In genomic region chr11:104098555-104098954, GRCh38 we compare ENCODE assay signal across 23 cellular contexts.
"Had no signal": no experiment of that assay in that cellular context is flagged by ENCODE, and none has a peak within 500 bp of the region (broad histone marks: within the 10 kb centered on the region; RNA-seq: fewer than 3 reads in every experiment).

No MANE protein-coding gene starts in this region.

- ATAC-seq: activated CD8-positive, alpha-beta memory T cell treated with anti-CD3 and anti-CD28 coated beads, Interleukin-2, amount 10 ng/mL, durations not matched to agents 7 days and 5 days; activated CD8-positive, alpha-beta T cell treated with anti-CD3 and anti-CD28 coated beads for 36 hours; body of pancreas; upper lobe of right lung had no signal

- H3K36me3 Mint-ChIP-seq: activated CD8-positive, alpha-beta memory T cell treated with anti-CD3 and anti-CD28 coated beads, Interleukin-2, amount 10 ng/mL, durations not matched to agents 7 days and 5 days; activated naive CD4-positive, alpha-beta T cell treated with anti-CD3 and anti-CD28 coated beads, Interleukin-2, amount 10 ng/mL, durations not matched to agents 7 days and 5 days; mesothelial cell of epicardium; natural killer cell had no signal

- H3K4me3 Mint-ChIP-seq: activated CD4-positive, alpha-beta T cell treated with anti-CD3 and anti-CD28 coated beads, Interleukin-2, amount 10 ng/mL, durations not matched to agents 24 days and 14 days; activated CD8-positive, alpha-beta memory T cell treated with anti-CD3 and anti-CD28 coated beads, Interleukin-2, amount 10 ng/mL, durations not matched to agents 7 days and 5 days; activated CD8-positive, alpha-beta T cell treated with anti-CD3 and anti-CD28 coated beads for 36 hours; activated naive CD4-positive, alpha-beta T cell treated with anti-CD3 and anti-CD28 coated beads, Interleukin-2, amount 10 ng/mL, durations not matched to agents 7 days and 5 days; mesothelial cell of epicardium; stimulated activated naive CD8-positive, alpha-beta T cell treated with anti-CD3 and anti-CD28 coated beads, Interleukin-15, Interleukin-2, amounts not matched to agents 100 ng/mL and 50 ng/mL, for 24 hours had no signal

- H3K9me3 Mint-ChIP-seq: activated CD4-positive, alpha-beta T cell treated with anti-CD3 and anti-CD28 coated beads, Interleukin-2, amount 10 ng/mL, durations not matched to agents 24 days and 14 days; activated naive CD4-positive, alpha-beta T cell treated with anti-CD3 and anti-CD28 coated beads, Interleukin-2, amount 10 ng/mL, durations not matched to agents 7 days and 5 days; mesothelial cell of epicardium; natural killer cell; stimulated activated naive CD8-positive, alpha-beta T cell treated with anti-CD3 and anti-CD28 coated beads, Interleukin-15, Interleukin-2, amounts not matched to agents 100 ng/mL and 50 ng/mL, for 24 hours had no signal

- DNase-seq: activated CD4-positive, alpha-beta T cell treated with anti-CD3 and anti-CD28 coated beads, Interleukin-2, amount 10 ng/mL, durations not matched to agents 24 days and 14 days; activated CD8-positive, alpha-beta memory T cell treated with anti-CD3 and anti-CD28 coated beads, Interleukin-2, amount 10 ng/mL, durations not matched to agents 7 days and 5 days; activated CD8-positive, alpha-beta T cell treated with anti-CD3 and anti-CD28 coated beads for 36 hours; activated effector memory CD4-positive, alpha-beta T cell treated with anti-CD3 and anti-CD28 coated beads, Interleukin-2, amount 50 U/mL, for 16 hours; activated naive CD4-positive, alpha-beta T cell treated with anti-CD3 and anti-CD28 coated beads, Interleukin-2, amount 10 ng/mL, durations not matched to agents 7 days and 5 days; activated T-cell treated with anti-CD3 and anti-CD28 coated beads for 4 hours; amygdala; body of pancreas; caudate nucleus; dermis blood vessel endothelial cell; effector CD8-positive, alpha-beta T cell; erythroblast; foreskin melanocyte; left ventricle myocardium inferior; natural killer cell; ovary; spleen; stimulated activated CD4-positive, alpha-beta T cell treated with anti-CD3 and anti-CD28 coated beads, Interleukin-4, amount 100 ng/mL, for 24 hours; substantia nigra; thyroid gland; upper lobe of right lung had no signal

- H3K27ac Mint-ChIP-seq: activated CD4-positive, alpha-beta T cell treated with anti-CD3 and anti-CD28 coated beads, Interleukin-2, amount 10 ng/mL, durations not matched to agents 24 days and 14 days; activated CD8-positive, alpha-beta memory T cell treated with anti-CD3 and anti-CD28 coated beads, Interleukin-2, amount 10 ng/mL, durations not matched to agents 7 days and 5 days; activated CD8-positive, alpha-beta T cell treated with anti-CD3 and anti-CD28 coated beads for 36 hours; activated naive CD4-positive, alpha-beta T cell treated with anti-CD3 and anti-CD28 coated beads, Interleukin-2, amount 10 ng/mL, durations not matched to agents 7 days and 5 days; mesothelial cell of epicardium; stimulated activated naive CD8-positive, alpha-beta T cell treated with anti-CD3 and anti-CD28 coated beads, Interleukin-15, Interleukin-2, amounts not matched to agents 100 ng/mL and 50 ng/mL, for 24 hours had no signal

- H3K4me1 Mint-ChIP-seq: activated CD4-positive, alpha-beta T cell treated with anti-CD3 and anti-CD28 coated beads, Interleukin-2, amount 10 ng/mL, durations not matched to agents 24 days and 14 days; activated CD8-positive, alpha-beta memory T cell treated with anti-CD3 and anti-CD28 coated beads, Interleukin-2, amount 10 ng/mL, durations not matched to agents 7 days and 5 days; activated naive CD4-positive, alpha-beta T cell treated with anti-CD3 and anti-CD28 coated beads, Interleukin-2, amount 10 ng/mL, durations not matched to agents 7 days and 5 days had no signal
